In genomic region chr22:49967333-49968241, GRCh38 we compare ENCODE assay signal across 8 cellular contexts. TPM values are rescaled to one million over a fixed set of nuclear protein-coding genes. Genes with fewer than 3 reads are reported as not detected.
A peak's percentile ranks its signal among the peaks of the same experiment; 100 is the strongest.
DNase-seq lines count a peak whose midpoint lies in the region; ATAC-seq, FAIRE-seq and TF ChIP-seq lines count a peak whose summit lies in the region.

No MANE protein-coding gene starts in this region.

- peak overlapping the region; percentile 96 to 100 (median 98) for H3K4me2 ChIP-seq in BLaER1 treated with 17β-estradiol and CSF1 and Interleukin-3, amounts not matched to agents 10 nM and 100 nM

- no peak for TF ChIP-seq POLR2A in esophagus squamous epithelium (IDR thresholded peaks at IDR 0.05)

- H3K9me3 Mint-ChIP-seq in osteocyte (ENCODE audit: unreplicated experiment), result no peaks in the 10 kb centered on the region
- peaks cover 0 to 1% (median 0%) of the 10 kb centered on the region in 6 donors for H3K9me3 Mint-ChIP-seq in immature natural killer cell

- peaks cover 76 to 95% (median 81%) of the 10 kb centered on the region in 10 experiments for H3K4me1 ChIP-seq in BLaER1 treated with 17β-estradiol and CSF1 and Interleukin-3, amounts not matched to agents 10 nM and 100 nM
- peaks cover 15% of the 10 kb centered on the region for H3K4me1 ChIP-seq in RWPE2 (ENCODE audit: insufficient read depth, poor library complexity, severe bottlenecking)
- H3K4me1 ChIP-seq in esophagus squamous epithelium, result peaks cover 77 to 99% (median 87%) of the 10 kb centered on the region in 3 donors

- no peak overlapping the region for H3K4me3 Mint-ChIP-seq in osteocyte (ENCODE audit: unreplicated experiment)
- no peak overlapping the region for H3K4me3 Mint-ChIP-seq in immature natural killer cell

- TF ChIP-seq CTCF in RWPE2 (IDR thresholded peaks at IDR 0.05; ENCODE audit: poor library complexity, severe bottlenecking) (no peak), esophagus squamous epithelium (IDR thresholded peaks at IDR 0.05) (no peak), osteocyte (IDR thresholded peaks at IDR 0.05) (no peak)

- H3K4me1 Mint-ChIP-seq in osteocyte (ENCODE audit: unreplicated experiment), result peaks cover 42% of the 10 kb centered on the region
- H3K4me1 Mint-ChIP-seq in immature natural killer cell, result peaks cover 13 to 15% of the 10 kb centered on the region in 2 donors

- H3K27ac Mint-ChIP-seq in osteocyte (ENCODE audit: unreplicated experiment) (peak overlapping the region; percentile 41), immature natural killer cell (no peak overlapping the region)

- no peak for ATAC-seq in RWPE2 (ENCODE audit: low read depth)
- no peak for ATAC-seq in HG02885 (IDR thresholded peaks at IDR 0.05; ENCODE audit: poor library complexity, unreplicated experiment)

- WGBS in esophagus squamous epithelium, 2 donors, result 65 to 76% methylated on average over 3 to 23 of the region's 38 CpGs

- DNase-seq in RWPE2 (ENCODE audit: low spot score) (peak; percentile 60), esophagus squamous epithelium (lab: John Stamatoyannopoulos, UW) (no peak), osteocyte (ENCODE audit: extremely low spot score, unreplicated experiment) (no peak), immature natural killer cell (no peak), COLO829 (ENCODE audit: low spot score) (no peak), RCC 7860 (ENCODE audit: low spot score) (no peak)

- H3K27me3 ChIP-seq in BLaER1 treated with 17β-estradiol and CSF1 and Interleukin-3, amounts not matched to agents 10 nM and 100 nM, result peaks cover 7 to 25% (median 17%) of the 10 kb centered on the region in 11 experiments; a peak in 21 of 22 replicates
- no peaks in the 10 kb centered on the region for H3K27me3 ChIP-seq in RWPE2 (ENCODE audit: insufficient read depth, poor library complexity, severe bottlenecking)
- H3K27me3 ChIP-seq in esophagus squamous epithelium, result no peaks in the 10 kb centered on the region

- H3K27ac ChIP-seq in BLaER1 treated with 17β-estradiol and CSF1 and Interleukin-3, amounts not matched to agents 10 nM and 100 nM, result peak overlapping the region; percentile 54 to 86 (median 82)
- H3K27ac ChIP-seq in RWPE2 (ENCODE audit: poor library complexity, severe bottlenecking) (no peak overlapping the region), esophagus squamous epithelium (peak overlapping the region; percentile 66 to 100 (median 92))

- peaks cover 7% of the 10 kb centered on the region for H3K36me3 Mint-ChIP-seq in osteocyte (ENCODE audit: unreplicated experiment)
- H3K36me3 Mint-ChIP-seq in immature natural killer cell, result peaks cover 0 to 6% (median 0%) of the 10 kb centered on the region in 3 donors

- no peaks in the 10 kb centered on the region for H3K9me3 ChIP-seq in BLaER1 treated with 17β-estradiol and CSF1 and Interleukin-3, amounts not matched to agents 10 nM and 100 nM (replicated peaks in 1 of 11)
- H3K9me3 ChIP-seq in RWPE2 (ENCODE audit: severe bottlenecking) (no peaks in the 10 kb centered on the region), esophagus squamous epithelium (no peaks in the 10 kb centered on the region)

- H3K4me3 ChIP-seq in BLaER1 treated with 17β-estradiol and CSF1 and Interleukin-3, amounts not matched to agents 10 nM and 100 nM, result peak overlapping the region in 7 of 10 experiments; percentile 3 to 93 (median 27); a peak in 9 of 20 replicates
- H3K4me3 ChIP-seq in RWPE2 (ENCODE audit: severe bottlenecking) (no peak overlapping the region), esophagus squamous epithelium (peak overlapping the region in 3 of 4 donors; percentile 6 to 92 (median 8))

- peaks cover 12 to 31% (median 23%) of the 10 kb centered on the region in 11 experiments for H3K36me3 ChIP-seq in BLaER1 treated with 17β-estradiol and CSF1 and Interleukin-3, amounts not matched to agents 10 nM and 100 nM
- H3K36me3 ChIP-seq in RWPE2 (ENCODE audit: low read depth) (peaks cover 26% of the 10 kb centered on the region), esophagus squamous epithelium (peaks cover 18 to 35% (median 20%) of the 10 kb centered on the region in 3 donors)

- intact Hi-C loops in esophagus squamous epithelium (cut with DNase I), result no loop called here

- no peak for FAIRE-seq in RCC 7860 (lab: Jason Lieb, UNC)

- H3K9ac ChIP-seq in BLaER1 treated with 17β-estradiol and CSF1 and Interleukin-3, amounts not matched to agents 10 nM and 100 nM, result peak overlapping the region; percentile 66 to 95 (median 75)

- H3K27me3 Mint-ChIP-seq in osteocyte (ENCODE audit: unreplicated experiment) (no peaks in the 10 kb centered on the region), immature natural killer cell (ENCODE audit: low read depth in 3 of 3) (peaks cover 12 to 28% (median 18%) of the 10 kb centered on the region in 3 donors)

- peaks cover 33 to 82% (median 48%) of the 10 kb centered on the region in 11 experiments for H4K20me1 ChIP-seq in BLaER1 treated with 17β-estradiol and CSF1 and Interleukin-3, amounts not matched to agents 10 nM and 100 nM

RNA-seq across cellular contexts. Expression of gene PIM3, which starts 7.0 kb away (rescaled TPM):
- total RNA-seq in esophagus squamous epithelium, result 10 to 100 TPM; 43.8 to 75.7 (median 52.1) TPM
- 18.6 TPM in 2 replicates for total RNA-seq in osteocyte
- 10 to 100 TPM; 14.5 to 20.6 (median 15.8) TPM for polyA plus RNA-seq in immature natural killer cell

RNA-seq across cellular contexts. Expression of gene IL17REL, which starts 45.0 kb away (rescaled TPM):
- total RNA-seq in esophagus squamous epithelium (not detected), osteocyte (not detected in 2 replicates)
- not detected for polyA plus RNA-seq in immature natural killer cell

RNA-seq across cellular contexts. Expression of gene CRELD2, which starts 49.2 kb away (rescaled TPM):
- total RNA-seq in esophagus squamous epithelium, result 10 to 100 TPM; 22.7 to 45.7 (median 35.5) TPM
- 54.9 and 55.5 TPM in 2 replicates for total RNA-seq in osteocyte
- polyA plus RNA-seq in immature natural killer cell, result 10 to 100 TPM; 61.3 to 94.8 (median 76.9) TPM

RNA-seq across cellular contexts. Expression of gene ALG12, which starts 49.3 kb away (rescaled TPM):
- total RNA-seq in esophagus squamous epithelium, result 10 to 100 TPM; 12.8 to 16.6 (median 13.0) TPM
- 27.1 and 27.9 TPM in 2 replicates for total RNA-seq in osteocyte
- 10 to 100 TPM; 11.7 to 26.6 (median 12.6) TPM for polyA plus RNA-seq in immature natural killer cell
